12 cellular contexts compared by ENCODE assay signal in genomic region chr17:50428126-50428525, GRCh38. TPM values are rescaled to one million over a fixed set of nuclear protein-coding genes. Genes with fewer than 3 reads are reported as not detected.
DNase-seq lines count a peak whose midpoint lies in the region; ATAC-seq and TF ChIP-seq lines count a peak whose summit lies in the region.
"Not testable (repeated sequence)": the region's sequence is repeated elsewhere in the genome, so short reads cannot be mapped to it uniquely, and the experiment has no call there.
"Had no signal": no experiment of that assay in that cellular context is flagged by ENCODE, and none has a peak within 500 bp of the region (broad histone marks: within the 10 kb centered on the region; RNA-seq: fewer than 3 reads in every experiment).

No MANE protein-coding gene starts in this region.

- TF ChIP-seq POLR2A in gastrocnemius medialis (IDR thresholded peaks at IDR 0.05); upper lobe of left lung (IDR thresholded peaks at IDR 0.05): not testable (repeated sequence)

- H3K4me2 ChIP-seq in DND-41 (ENCODE audit: insufficient read depth, low read length) (peak overlapping the region; percentile 99; the same call in 1 of the 2 replicates), PC-9 (peak overlapping the region; percentile 91)

- not testable (repeated sequence) for H3K27ac Mint-ChIP-seq in activated T-cell treated with anti-CD3 and anti-CD28 coated beads, Interleukin-2, amount 50 U/mL, for 72 hours
- peak overlapping the region; percentile 93 for H3K27ac Mint-ChIP-seq in MCF 10A (ENCODE audit: low read depth, unreplicated experiment)

- POLR2A ChIA-PET in PC-9 (lab: Charles Lee; ENCODE audit: unreplicated experiment): not testable (repeated sequence)
- POLR2A ChIA-PET in MCF 10A (lab: Yijun Ruan, JAX): interaction anchor here (1.0 to 6.5 kb wide), 14 partner anchors 13 to 81 kb away, joined by 3 to 76 read pairs (median 7); partner anchors contain the start of genes LRRC59 and RSAD1

- CTCF ChIA-PET in PC-9 (lab: Charles Lee): not testable (repeated sequence)
- CTCF ChIA-PET in MCF 10A (lab: Yijun Ruan, JAX): interaction anchor here (0.6 to 4.0 kb wide), 5 partner anchors 10 to 84 kb away, joined by 3 to 37 read pairs (median 4); partner anchors contain the start of gene LRRC59

- H3K36me3 Mint-ChIP-seq in activated T-cell treated with anti-CD3 and anti-CD28 coated beads, Interleukin-2, amount 50 U/mL, for 72 hours (ENCODE audit: insufficient read depth in 2 of 2): not testable (repeated sequence)
- H3K36me3 Mint-ChIP-seq in MCF 10A (ENCODE audit: insufficient read depth, unreplicated experiment): peaks cover 19% of the 10 kb centered on the region

- H4K20me1 ChIP-seq in DND-41 (ENCODE audit: insufficient read depth, low read length) (peaks cover 14% of the 10 kb centered on the region; the same call in 1 of the 2 replicates), PC-9 (ENCODE audit: insufficient read depth) (peaks cover 19% of the 10 kb centered on the region)

- BruUV-seq in PC-9 (replicated peaks; lab: Mats Ljungman, UMichigan); MCF 10A (replicated peaks; lab: Mats Ljungman, UMichigan): not testable (repeated sequence)

- ATAC-seq in DND-41 (ENCODE audit: insufficient read depth, low read depth); activated T-cell treated with anti-CD3 and anti-CD28 coated beads, Interleukin-2, amount 50 U/mL, for 72 hours (replicated peaks in 1 of 2); gastrocnemius medialis; upper lobe of left lung (ENCODE audit: low FRiP score in 2 of 2): not testable (repeated sequence)

- not testable (repeated sequence) for H3K9me3 ChIP-seq in DND-41 (ENCODE audit: insufficient read depth, low read length, severe bottlenecking); PC-9 (ENCODE audit: insufficient read depth, low read depth); right atrium auricular region; mucosa of stomach (ENCODE audit: control insufficient read depth, low read length); gastrocnemius medialis; upper lobe of left lung

- H3K36me3 ChIP-seq in DND-41 (ENCODE audit: insufficient read depth, low read length); right atrium auricular region; mucosa of stomach (ENCODE audit: control insufficient read depth, insufficient read depth, low read length); gastrocnemius medialis; upper lobe of left lung: not testable (repeated sequence)
- H3K36me3 ChIP-seq in PC-9 (ENCODE audit: low read depth): peaks cover 14% of the 10 kb centered on the region

- H2AFZ ChIP-seq in DND-41 (ENCODE audit: low read depth, low read length); PC-9: not testable (repeated sequence)

- 80 to 84% methylated on average over 6 of the region's 6 CpGs for WGBS in upper lobe of left lung, 2 donors

- peaks cover 38% of the 10 kb centered on the region for H3K4me1 ChIP-seq in DND-41 (ENCODE audit: insufficient read depth, low read length)
- H3K4me1 ChIP-seq in PC-9 (replicated peaks; ENCODE audit: insufficient read depth): peaks cover 72% of the 10 kb centered on the region
- peaks cover 0 to 44% of the 10 kb centered on the region in 2 donors for H3K4me1 ChIP-seq in right atrium auricular region
- H3K4me1 ChIP-seq in mucosa of stomach (ENCODE audit: control insufficient read depth, insufficient read depth, low read length): peaks cover 62% of the 10 kb centered on the region
- peaks cover 62 to 68% of the 10 kb centered on the region in 2 donors for H3K4me1 ChIP-seq in gastrocnemius medialis
- peaks cover 25 to 61% (median 43%) of the 10 kb centered on the region in 4 donors for H3K4me1 ChIP-seq in upper lobe of left lung

- DNase-seq in DND-41; PC-9; activated T-cell treated with anti-CD3 and anti-CD28 coated beads, Interleukin-2, amount 50 U/mL, for 72 hours; right atrium auricular region (ENCODE audit: low spot score); gastrocnemius medialis; upper lobe of left lung: not testable (repeated sequence)
- peak; percentile 2 for DNase-seq in MCF 10A (ENCODE audit: unreplicated experiment)

- not testable (repeated sequence) for H3K4me3 ChIP-seq in DND-41 (ENCODE audit: low read depth in 1 of 2, low read length in 2 of 2); right atrium auricular region; mucosa of stomach (ENCODE audit: low read length); upper lobe of left lung
- H3K4me3 ChIP-seq in PC-9 (peak overlapping the region; percentile 63; the same call in 1 of the 2 replicates), gastrocnemius medialis (peak overlapping the region in 2 of 4 donors; percentile 81 to 90)

- TF ChIP-seq EP300 in upper lobe of left lung (IDR thresholded peaks at IDR 0.05): not testable (repeated sequence)

- peak overlapping the region; percentile 44 to 95 for H3K4me3 Mint-ChIP-seq in activated T-cell treated with anti-CD3 and anti-CD28 coated beads, Interleukin-2, amount 50 U/mL, for 72 hours
- peak overlapping the region; percentile 71 for H3K4me3 Mint-ChIP-seq in MCF 10A (ENCODE audit: unreplicated experiment)

- in situ Hi-C loops in gastrocnemius medialis (cut with MboI; ENCODE audit: low sequenced_read_pairs in 4 of 4): loop anchor here in 1 of 4 donors (10.0 kb wide), 1 partner anchor 47 kb away; the partner anchor contains the start of gene RSAD1

- not testable (repeated sequence) for H3K9me3 Mint-ChIP-seq in activated T-cell treated with anti-CD3 and anti-CD28 coated beads, Interleukin-2, amount 50 U/mL, for 72 hours; MCF 10A (ENCODE audit: unreplicated experiment)

- not testable (repeated sequence) for H3K27me3 Mint-ChIP-seq in activated T-cell treated with anti-CD3 and anti-CD28 coated beads, Interleukin-2, amount 50 U/mL, for 72 hours (ENCODE audit: low read depth); MCF 10A (ENCODE audit: insufficient read depth, unreplicated experiment)

- not testable (repeated sequence) for H3K27me3 ChIP-seq in DND-41 (ENCODE audit: insufficient read depth, low read length, poor library complexity); PC-9 (ENCODE audit: insufficient read depth, low read depth); right atrium auricular region; mucosa of stomach (ENCODE audit: control insufficient read depth, insufficient read depth, low read length); gastrocnemius medialis; upper lobe of left lung

- H3K4me1 Mint-ChIP-seq in activated T-cell treated with anti-CD3 and anti-CD28 coated beads, Interleukin-2, amount 50 U/mL, for 72 hours (ENCODE audit: low read depth): peaks cover 28% of the 10 kb centered on the region
- H3K4me1 Mint-ChIP-seq in MCF 10A (ENCODE audit: insufficient read depth, unreplicated experiment): peaks cover 15% of the 10 kb centered on the region

- not testable (repeated sequence) for H3K9ac ChIP-seq in DND-41 (ENCODE audit: low read depth, low read length)
- peak overlapping the region; percentile 45 for H3K9ac ChIP-seq in mucosa of stomach (ENCODE audit: low read length)

- H3K27ac ChIP-seq in DND-41 (ENCODE audit: low read length): peak overlapping the region; percentile 72; the same call in 1 of the 2 replicates
- peak overlapping the region; percentile 40; the same call in 1 of the 2 replicates for H3K27ac ChIP-seq in PC-9
- peak overlapping the region; percentile 86 to 92 for H3K27ac ChIP-seq in right atrium auricular region
- H3K27ac ChIP-seq in gastrocnemius medialis: peak overlapping the region; percentile 93 to 96 (median 94)
- peak overlapping the region in 3 of 4 donors; percentile 42 to 86 (median 60) for H3K27ac ChIP-seq in upper lobe of left lung

- H3K79me2 ChIP-seq in DND-41 (ENCODE audit: insufficient read depth, low read length) (peaks cover 50% of the 10 kb centered on the region), PC-9 (ENCODE audit: low read depth) (peaks cover 82% of the 10 kb centered on the region)

- intact Hi-C loops in PC-9 (cut with micrococcal nuclease; ENCODE audit: unreplicated experiment); MCF 10A (cut with micrococcal nuclease): not testable (repeated sequence)
- intact Hi-C loops in gastrocnemius medialis (cut with DNase I; ENCODE audit: low total_unique reads): loop anchor here (5.0 to 10.0 kb wide), 3 partner anchors 251 to 517 kb away; partner anchors contain the start of gene PDK2

- not testable (repeated sequence) for H3K9me2 ChIP-seq in PC-9 (ENCODE audit: insufficient read depth)

- H3F3A ChIP-seq in PC-9 (ENCODE audit: insufficient read depth, low read depth): peaks cover 50% of the 10 kb centered on the region

- not testable (repeated sequence) for TF ChIP-seq CTCF in DND-41 (IDR thresholded peaks at IDR 0.05; ENCODE audit: borderline replicate concordance, extremely low read depth, low read length, poor library complexity, severe bottlenecking); PC-9 (conservative IDR thresholded peaks at IDR 0.05); MCF 10A (IDR thresholded peaks at IDR 0.05; ENCODE audit: unreplicated experiment); right atrium auricular region (IDR thresholded peaks at IDR 0.05); gastrocnemius medialis (IDR thresholded peaks at IDR 0.05 in 4 of 5, conservative IDR thresholded peaks at IDR 0.05 in 1 of 5); upper lobe of left lung (IDR thresholded peaks at IDR 0.05)

RNA-seq across cellular contexts. Expression of gene ACSF2, which starts 2.1 kb away (rescaled TPM):
- total RNA-seq in PC-9 (2021): 149 and 154 TPM in 2 replicates
- 10 to 100 TPM; 30.2 to 43.0 TPM for total RNA-seq in activated T-cell treated with anti-CD3 and anti-CD28 coated beads, Interleukin-2, amount 50 U/mL, for 72 hours
- total RNA-seq in MCF 10A (2022): 10.5 and 17.8 TPM in 2 replicates
- 10 to 100 TPM; 22.2 to 42.6 TPM for total RNA-seq in right atrium auricular region
- 10 to 100 TPM in 3 of 4 donors, 1 to 10 TPM in 1; 8.7 to 61.4 (median 34.2) TPM for total RNA-seq in gastrocnemius medialis
- 100 to 1,000 TPM in 4 of 6 donors, 10 to 100 TPM in 2; 52.3 to 239 (median 120) TPM for total RNA-seq in upper lobe of left lung

RNA-seq across cellular contexts. Expression of gene LRRC59, which starts 30.8 kb away (rescaled TPM):
- total RNA-seq in PC-9 (2021) (72.9 and 102 TPM in 2 replicates), MCF 10A (2022) (306 and 344 TPM in 2 replicates), right atrium auricular region (10 to 100 TPM; 31.7 to 50.6 TPM), gastrocnemius medialis (10 to 100 TPM; 25.4 to 73.2 (median 55.8) TPM), upper lobe of left lung (100 to 1,000 TPM in 1 of 6 donors, 10 to 100 TPM in 5; 19.9 to 135 (median 67.0) TPM)
- total RNA-seq in activated T-cell treated with anti-CD3 and anti-CD28 coated beads, Interleukin-2, amount 50 U/mL, for 72 hours: 10 to 100 TPM; 57.6 to 63.6 TPM

RNA-seq across cellular contexts. Expression of gene CHAD, which starts 40.6 kb away (rescaled TPM):
- total RNA-seq in PC-9 (2021) (not detected in 2 replicates), MCF 10A (2022) (not detected in 2 replicates), right atrium auricular region (under 1 TPM in 1 of 2 donors, not detected in 1; 0.70 TPM), gastrocnemius medialis (1 to 10 TPM in 2 of 4 donors, not detected in 2; 1.8 to 8.8 TPM), upper lobe of left lung (under 1 TPM in 4 of 6 donors, not detected in 2; 0.13 to 0.30 (median 0.21) TPM)
- total RNA-seq in activated T-cell treated with anti-CD3 and anti-CD28 coated beads, Interleukin-2, amount 50 U/mL, for 72 hours: not detected
- total RNA-seq: M059J, omental fat pad, SJCRH30, thoracic aorta had no signal

RNA-seq across cellular contexts. Expression of gene RSAD1, which starts 50.5 kb away (rescaled TPM):
- 14.8 and 15.1 TPM in 2 replicates for total RNA-seq in PC-9 (2021)
- 10 to 100 TPM; 29.2 to 34.0 TPM for total RNA-seq in activated T-cell treated with anti-CD3 and anti-CD28 coated beads, Interleukin-2, amount 50 U/mL, for 72 hours
- total RNA-seq in MCF 10A (2022): 25.2 and 28.7 TPM in 2 replicates
- 10 to 100 TPM; 19.1 to 19.3 TPM for total RNA-seq in right atrium auricular region
- 10 to 100 TPM; 27.1 to 67.4 (median 52.7) TPM for total RNA-seq in gastrocnemius medialis
- 10 to 100 TPM; 26.8 to 47.3 (median 34.9) TPM for total RNA-seq in upper lobe of left lung

RNA-seq across cellular contexts. Expression of gene EME1, which starts 55.1 kb away (rescaled TPM):
- 18.2 and 21.0 TPM in 2 replicates for total RNA-seq in PC-9 (2021)
- total RNA-seq in activated T-cell treated with anti-CD3 and anti-CD28 coated beads, Interleukin-2, amount 50 U/mL, for 72 hours: 10 to 100 TPM; 42.9 to 43.1 TPM
- total RNA-seq in MCF 10A (2022): 6.0 and 6.7 TPM in 2 replicates
- under 1 TPM in 1 of 2 donors, not detected in 1; 0.33 TPM for total RNA-seq in right atrium auricular region
- total RNA-seq in gastrocnemius medialis: under 1 TPM in 2 of 4 donors, not detected in 2; 0.82 to 0.95 TPM
- 10 to 100 TPM in 1 of 6 donors, 1 to 10 TPM in 2, under 1 TPM in 1, not detected in 2; 0.30 to 12.1 (median 1.2) TPM for total RNA-seq in upper lobe of left lung

Comparison
In these comparisons a context has a peak if more than half of its experiments do, and no peak if none do; other contexts are left out.
1. H3K27ac ChIP-seq: peak in every context shown above with its lines; median percentile 94 in gastrocnemius medialis; 89 in right atrium auricular region; 72 in DND-41; 60 in upper lobe of left lung; 40 in PC-9.